Comparison of ENCODE assay signal across 7 cellular contexts in the genomic region with DNA sequence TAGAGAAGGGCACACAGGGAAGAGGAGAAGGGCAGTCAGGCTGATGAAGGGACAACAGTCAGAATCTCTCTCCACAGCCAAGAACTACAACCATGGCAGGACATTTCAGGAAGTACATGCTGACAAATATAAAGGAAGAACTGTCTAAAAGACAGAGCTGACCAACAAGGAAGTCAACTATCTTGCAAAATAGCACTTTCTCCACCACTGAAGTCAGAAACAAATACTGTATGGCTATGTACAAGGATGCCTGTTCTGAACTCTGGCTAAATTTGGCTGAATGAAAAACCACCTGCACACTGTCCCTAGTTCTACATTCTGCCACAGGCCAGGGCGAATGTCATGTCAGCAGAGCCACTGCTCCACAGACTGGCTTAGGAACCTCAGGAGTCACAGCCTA. TPM values are rescaled to one million over a fixed set of nuclear protein-coding genes. Genes with fewer than 3 reads are reported as not detected.
A peak's percentile ranks its signal among the peaks of the same experiment; 100 is the strongest.
DNase-seq lines count a peak whose midpoint lies in the region; ATAC-seq and TF ChIP-seq lines count a peak whose summit lies in the region.
"Not testable (repeated sequence)": the region's sequence is repeated elsewhere in the genome, so short reads cannot be mapped to it uniquely, and the experiment has no call there.

No MANE protein-coding gene starts in this region.

- DNase-seq in HL-60 (ENCODE audit: low read depth in 1 of 2, low spot score in 1 of 2) (peak; percentile 13 to 72), NOMO-1 (lab: John Stamatoyannopoulos, UW; ENCODE audit: unreplicated experiment in 2 of 2) (peak; percentile 61 to 66), SKM-1 treated with dmso at 0.1 percent for 144 hours (lab: John Stamatoyannopoulos, UW; ENCODE audit: unreplicated experiment) (peak; percentile 74)
- not testable (repeated sequence) for DNase-seq in activated T-cell treated with anti-CD3 and anti-CD28 coated beads, Interleukin-2, amount 50 U/mL, for 24 hours; left lobe of liver (ENCODE audit: low spot score)

- not testable (repeated sequence) for TF ChIP-seq CTCF in HL-60 (IDR thresholded peaks at IDR 0.05; ENCODE audit: insufficient read depth, low read length); neutrophil (IDR thresholded peaks at IDR 0.05)

- not testable (repeated sequence) for H3K9me3 Mint-ChIP-seq in activated T-cell treated with anti-CD3 and anti-CD28 coated beads, Interleukin-2, amount 50 U/mL, for 24 hours; dendritic cell treated with granulocyte-macrophage colony-stimulating factor and Interleukin-4, amounts not matched to agents 40 ng/mL and 50 ng/mL, for 4 days

- not testable (repeated sequence) for H3K27me3 Mint-ChIP-seq in activated T-cell treated with anti-CD3 and anti-CD28 coated beads, Interleukin-2, amount 50 U/mL, for 24 hours; dendritic cell treated with granulocyte-macrophage colony-stimulating factor and Interleukin-4, amounts not matched to agents 40 ng/mL and 50 ng/mL, for 4 days

- H3K27ac ChIP-seq in HL-60 (replicated peaks) (peak overlapping the region; percentile 66), neutrophil (peak overlapping the region; percentile 89)

- peaks cover 98% of the 10 kb centered on the region for H3K36me3 Mint-ChIP-seq in activated T-cell treated with anti-CD3 and anti-CD28 coated beads, Interleukin-2, amount 50 U/mL, for 24 hours (ENCODE audit: low read depth)
- peaks cover 90% of the 10 kb centered on the region for H3K36me3 Mint-ChIP-seq in dendritic cell treated with granulocyte-macrophage colony-stimulating factor and Interleukin-4, amounts not matched to agents 40 ng/mL and 50 ng/mL, for 4 days (ENCODE audit: low read depth)

- not testable (repeated sequence) for H3K4me3 ChIP-seq in HL-60 (replicated peaks; ENCODE audit: insufficient read depth, low read length)
- H3K4me3 ChIP-seq in neutrophil (ENCODE audit: low read depth in 1 of 2, low read length in 1 of 2) = peak overlapping the region; percentile 25 to 36

- H3K4me3 Mint-ChIP-seq in activated T-cell treated with anti-CD3 and anti-CD28 coated beads, Interleukin-2, amount 50 U/mL, for 24 hours; dendritic cell treated with granulocyte-macrophage colony-stimulating factor and Interleukin-4, amounts not matched to agents 40 ng/mL and 50 ng/mL, for 4 days: not testable (repeated sequence)

- intact Hi-C loops in dendritic cell treated with granulocyte-macrophage colony-stimulating factor and Interleukin-4, amounts not matched to agents 40 ng/mL and 50 ng/mL, for 4 days (cut with micrococcal nuclease) = loop anchor here (10.0 kb wide), 1 partner anchor 91 kb away; no protein-coding TSS in a partner anchor

- H3K4me1 ChIP-seq in neutrophil (ENCODE audit: control insufficient read depth in 1 of 2, insufficient read depth in 1 of 2, low read depth in 1 of 2, low read length in 1 of 2) = peaks cover 33 to 38% of the 10 kb centered on the region in 2 experiments

- H3K36me3 ChIP-seq in neutrophil = peaks cover 38% of the 10 kb centered on the region

- not testable (repeated sequence) for H3K27me3 ChIP-seq in HL-60 (ENCODE audit: insufficient read depth, poor library complexity, severe bottlenecking); neutrophil

- H3K4me1 Mint-ChIP-seq in activated T-cell treated with anti-CD3 and anti-CD28 coated beads, Interleukin-2, amount 50 U/mL, for 24 hours (ENCODE audit: low read depth) = not testable (repeated sequence)
- peaks cover 23% of the 10 kb centered on the region for H3K4me1 Mint-ChIP-seq in dendritic cell treated with granulocyte-macrophage colony-stimulating factor and Interleukin-4, amounts not matched to agents 40 ng/mL and 50 ng/mL, for 4 days (ENCODE audit: low read depth)

- peak overlapping the region; percentile 54 for H3K27ac Mint-ChIP-seq in activated T-cell treated with anti-CD3 and anti-CD28 coated beads, Interleukin-2, amount 50 U/mL, for 24 hours
- peak overlapping the region; percentile 63 for H3K27ac Mint-ChIP-seq in dendritic cell treated with granulocyte-macrophage colony-stimulating factor and Interleukin-4, amounts not matched to agents 40 ng/mL and 50 ng/mL, for 4 days

- peak; percentile 26 for ATAC-seq in left lobe of liver

- H3K9me3 ChIP-seq in neutrophil = not testable (repeated sequence)

RNA-seq across cellular contexts. Expression of gene RNF216, which starts 57.3 kb away (rescaled TPM):
- 10.6 TPM for total RNA-seq in left lobe of liver
